In the genomic region with DNA sequence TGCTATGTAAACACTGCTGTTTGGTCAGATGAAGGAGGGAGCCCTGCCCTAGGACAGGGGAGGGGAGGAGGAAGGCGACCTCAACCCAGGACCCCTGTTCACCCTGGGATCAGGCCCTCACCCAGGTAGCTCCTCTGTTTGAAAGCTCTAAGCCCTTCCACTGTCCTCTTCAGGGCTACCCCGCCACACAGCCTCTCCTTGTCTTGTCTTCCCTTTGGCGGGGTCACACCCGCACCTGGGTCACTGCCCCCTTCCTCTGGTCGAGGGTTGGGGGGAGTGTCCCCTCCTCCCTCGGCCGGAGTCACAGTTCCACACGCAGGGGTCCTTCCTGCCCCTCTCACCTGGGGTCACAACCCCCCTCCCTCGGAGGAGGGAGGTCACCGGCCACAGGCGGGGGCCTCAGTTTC, we compare ENCODE assay signal across 8 cellular contexts. TPM values are rescaled to one million over a fixed set of nuclear protein-coding genes. Genes with fewer than 3 reads are reported as not detected.
DNase-seq lines count a peak whose midpoint lies in the region; FAIRE-seq and TF ChIP-seq lines count a peak whose summit lies in the region.

No MANE protein-coding gene starts in this region.

- H3K9me3 ChIP-seq in HUES48 (ENCODE audit: control insufficient read depth, insufficient read depth, low read length) (no peaks in the 10 kb centered on the region), mesodermal cell (ENCODE audit: control insufficient read depth, low read length) (no peaks in the 10 kb centered on the region)

- H3K27me3 ChIP-seq in HUES48 (ENCODE audit: control insufficient read depth, insufficient read depth, low read length) (no peaks in the 10 kb centered on the region), bronchial epithelial cell (ENCODE audit: control insufficient read depth, insufficient read depth, low read length) (no peaks in the 10 kb centered on the region)

- H3K4me3 ChIP-seq in GM12875 (ENCODE audit: low read depth, low read length) (peak overlapping the region; percentile 94), HUES48 (ENCODE audit: low read depth, low read length) (peak overlapping the region; percentile 86), bronchial epithelial cell (ENCODE audit: low read depth, low read length) (peak overlapping the region; percentile 88), mesodermal cell (ENCODE audit: extremely low read depth, insufficient read depth, low read length, poor library complexity, severe bottlenecking) (peak overlapping the region; percentile 87)

- no peak overlapping the region for H3K27ac ChIP-seq in HUES48 (ENCODE audit: low read depth, low read length)
- H3K27ac ChIP-seq in mesodermal cell (ENCODE audit: low read depth, low read length, severe bottlenecking): no peak overlapping the region

- H3K9ac ChIP-seq in HUES48 (ENCODE audit: low read depth, low read length): peak overlapping the region; percentile 84; the same call in 1 of the 2 replicates

- WGBS in mesodermal cell (ENCODE audit: insufficient coverage in 2 of 2), 2 experiments: 23 to 26% methylated on average over 3 to 9 of the region's 11 CpGs

- no peaks in the 10 kb centered on the region; the same call in 1 of the 2 replicates for H3K4me1 ChIP-seq in HUES48 (ENCODE audit: control insufficient read depth, insufficient read depth, low read length)
- peaks cover 5% of the 10 kb centered on the region for H3K4me1 ChIP-seq in mesodermal cell (ENCODE audit: control insufficient read depth, insufficient read depth, low read length, poor library complexity, severe bottlenecking)

- DNase-seq in bronchial epithelial cell (ENCODE audit: low read depth) (no peak), cortex of kidney (lab: John Stamatoyannopoulos, UW) (no peak), epidermal melanocyte (ENCODE audit: insufficient read length, low spot score) (no peak), GM19238 (ENCODE audit: insufficient read length, low spot score) (no peak), COR-L47 (lab: John Stamatoyannopoulos, UW) (no peak)

- peaks cover 7% of the 10 kb centered on the region for H3K36me3 ChIP-seq in HUES48 (ENCODE audit: control insufficient read depth, insufficient read depth, low read length)
- H3K36me3 ChIP-seq in bronchial epithelial cell (ENCODE audit: control insufficient read depth, insufficient read depth, low read length): peaks cover 3% of the 10 kb centered on the region
- peaks cover 27% of the 10 kb centered on the region for H3K36me3 ChIP-seq in mesodermal cell (ENCODE audit: control insufficient read depth, insufficient read depth, low read length)

- no peak for TF ChIP-seq CTCF in GM12875 (IDR thresholded peaks at IDR 0.05; ENCODE audit: borderline replicate concordance, insufficient read depth, low read depth, low read length)
- TF ChIP-seq CTCF in bronchial epithelial cell (IDR thresholded peaks at IDR 0.05; ENCODE audit: insufficient read depth, low read length, severe bottlenecking): no peak

- FAIRE-seq in bronchial epithelial cell (lab: Jason Lieb, UNC): no peak

RNA-seq across cellular contexts. Expression of gene PTPMT1, which starts 0.5 kb away (rescaled TPM):
- total RNA-seq in bronchial epithelial cell: 124 and 147 TPM in 2 replicates
- polyA plus RNA-seq in mesodermal cell (2013, experiment 1 of 2): 61.2 TPM
- polyA plus RNA-seq in mesodermal cell (2013, experiment 2 of 2): 51.3 TPM

RNA-seq across cellular contexts. Expression of gene CELF1, which starts 12.0 kb away (rescaled TPM):
- 63.4 and 94.2 TPM in 2 replicates for total RNA-seq in bronchial epithelial cell
- polyA plus RNA-seq in mesodermal cell (2013, experiment 1 of 2): 62.4 TPM
- polyA plus RNA-seq in mesodermal cell (2013, experiment 2 of 2): 55.6 TPM

RNA-seq across cellular contexts. Expression of gene KBTBD4, which starts 13.8 kb away (rescaled TPM):
- total RNA-seq in bronchial epithelial cell: 11.6 and 14.7 TPM in 2 replicates
- polyA plus RNA-seq in mesodermal cell (2013, experiment 1 of 2): 11.2 TPM
- polyA plus RNA-seq in mesodermal cell (2013, experiment 2 of 2): 9.7 TPM

RNA-seq across cellular contexts. Expression of gene NDUFS3, which starts 13.9 kb away (rescaled TPM):
- 57.7 and 67.7 TPM in 2 replicates for total RNA-seq in bronchial epithelial cell
- 129 TPM for polyA plus RNA-seq in mesodermal cell (2013, experiment 1 of 2)
- 91.7 TPM for polyA plus RNA-seq in mesodermal cell (2013, experiment 2 of 2)

RNA-seq across cellular contexts. Expression of gene FAM180B, which starts 21.5 kb away (rescaled TPM):
- total RNA-seq in bronchial epithelial cell: not detected in 2 replicates
- polyA plus RNA-seq in mesodermal cell (2013, experiment 1 of 2): not detected
- not detected for polyA plus RNA-seq in mesodermal cell (2013, experiment 2 of 2)
